In genomic region chr2:202377308-202377736, GRCh38 we compare ENCODE assay signal across 8 cellular contexts. TPM values are rescaled to one million over a fixed set of nuclear protein-coding genes. Genes with fewer than 3 reads are reported as not detected.
DNase-seq lines count a peak whose midpoint lies in the region; ATAC-seq and TF ChIP-seq lines count a peak whose summit lies in the region.

No MANE protein-coding gene starts in this region.

- POLR2A ChIA-PET in CD4-positive, alpha-beta T cell (lab: Charles Lee) = interaction anchor here (0.9 kb wide), 2 partner anchors 14 to 106 kb away, joined by 4 to 5 read pairs; no protein-coding TSS in a partner anchor
- POLR2A ChIA-PET in WTC11 (lab: Charles Lee) = no interaction called here

- in situ Hi-C loops in transverse colon (cut with MboI; ENCODE audit: low pct_ligation_motif_present in 1 of 4, low pct_unique_long_range_greater_than_20kb in 1 of 4, low sequenced_read_pairs in 3 of 4) = no loop called here

- TF ChIP-seq EP300 in transverse colon (IDR thresholded peaks at IDR 0.05; ENCODE audit: low read depth) = no peak

- no peak for ATAC-seq in CD4-positive, alpha-beta T cell (ENCODE audit: poor library complexity)
- ATAC-seq in WTC11 (no peak), mucosa of descending colon (peak; percentile 15), GM19397 (IDR thresholded peaks at IDR 0.05; ENCODE audit: unreplicated experiment) (no peak)

- peak overlapping the region; percentile 100 for H3K4me3 Mint-ChIP-seq in CD4-positive, alpha-beta T cell
- H3K4me3 Mint-ChIP-seq in WTC11 = peak overlapping the region; percentile 99

- intact Hi-C loops in CD4-positive, alpha-beta T cell (cut with DNase I, micrococcal nuclease) = loop anchor here (5.0 to 10.0 kb wide), 9 partner anchors 83 to 1853 kb away; partner anchors contain the start of genes SUMO1 (in 2 of the 2), ALS2 (in 1 of the 2), FAM117B (in 1 of the 2) and FZD7 (in 1 of the 2)
- intact Hi-C loops in mucosa of descending colon (cut with DNase I, micrococcal nuclease) = loop anchor here in 1 of 2 donors (10.0 kb wide), 1 partner anchor 113 kb away; the partner anchor contains the start of gene NOP58
- intact Hi-C loops in transverse colon (cut with DNase I; ENCODE audit: low total_unique reads) = loop anchor here (5.0 kb wide), 1 partner anchor 110 kb away; the partner anchor contains the start of gene NOP58

- H3K4me1 ChIP-seq in mucosa of descending colon (ENCODE audit: low read depth) (peaks cover 21% of the 10 kb centered on the region), transverse colon (peaks cover 3 to 44% (median 19%) of the 10 kb centered on the region in 4 donors)

- TF ChIP-seq CTCF in CD4-positive, alpha-beta T cell (IDR thresholded peaks at IDR 0.05) = no peak
- TF ChIP-seq CTCF in WTC11 (IDR thresholded peaks at IDR 0.05) (no peak), epithelial cell of esophagus (IDR thresholded peaks at IDR 0.05; ENCODE audit: insufficient read depth, low read depth, low read length, missing control alignments) (no peak), mucosa of descending colon (IDR thresholded peaks at IDR 0.05) (no peak), transverse colon (IDR thresholded peaks at IDR 0.05) (no peak)

- no peaks in the 10 kb centered on the region for H3K9me3 Mint-ChIP-seq in CD4-positive, alpha-beta T cell
- no peaks in the 10 kb centered on the region for H3K9me3 Mint-ChIP-seq in WTC11

- H3K9me3 ChIP-seq in CD4-positive, alpha-beta T cell (ENCODE audit: control insufficient read depth, low read length) = no peaks in the 10 kb centered on the region
- no peaks in the 10 kb centered on the region for H3K9me3 ChIP-seq in mucosa of descending colon
- H3K9me3 ChIP-seq in transverse colon = no peaks in the 10 kb centered on the region

- peaks cover 41% of the 10 kb centered on the region for H3K4me1 Mint-ChIP-seq in CD4-positive, alpha-beta T cell (ENCODE audit: low read depth)
- peaks cover 39% of the 10 kb centered on the region for H3K4me1 Mint-ChIP-seq in WTC11

- H3K36me3 Mint-ChIP-seq in CD4-positive, alpha-beta T cell (ENCODE audit: low read depth) = peaks cover 25% of the 10 kb centered on the region
- peaks cover 5% of the 10 kb centered on the region; the same call in 1 of the 2 replicates for H3K36me3 Mint-ChIP-seq in WTC11

- no peak for TF ChIP-seq POLR2A in transverse colon (IDR thresholded peaks at IDR 0.05)

- CTCF ChIA-PET in CD4-positive, alpha-beta T cell (lab: Charles Lee) = no interaction called here
- CTCF ChIA-PET in WTC11 (lab: Charles Lee) = no interaction called here

- WGBS in transverse colon (ENCODE audit: low coverage in 1 of 2), 2 donors = 1% methylated on average over 29 of the region's 29 CpGs; no CpG with 5 or more reads in 1 of the 2 donors

- H3K27me3 ChIP-seq in CD4-positive, alpha-beta T cell (ENCODE audit: control insufficient read depth, insufficient read depth, low read length) = no peaks in the 10 kb centered on the region
- H3K27me3 ChIP-seq in transverse colon = no peaks in the 10 kb centered on the region

- peak in 2 of 10 experiments; percentile 2 to 35 for DNase-seq in CD4-positive, alpha-beta T cell
- DNase-seq in HT1080 (ENCODE audit: low read depth) = peak; percentile 30
- peak; percentile 42 for DNase-seq in WTC11 (ENCODE audit: low spot score)
- peak; percentile 15 for DNase-seq in epithelial cell of esophagus (ENCODE audit: low read depth)
- DNase-seq in mucosa of descending colon = peak; percentile 40 to 68 (median 63)
- peak; percentile 48 for DNase-seq in transverse colon
- DNase-seq in GDM1 (lab: John Stamatoyannopoulos, UW) = no peak

- no peaks in the 10 kb centered on the region for H3K36me3 ChIP-seq in mucosa of descending colon (ENCODE audit: low read depth)
- H3K36me3 ChIP-seq in transverse colon = no peaks in the 10 kb centered on the region

- H3K27ac ChIP-seq in CD4-positive, alpha-beta T cell (ENCODE audit: low read depth, low read length) = peak overlapping the region; percentile 21
- peak overlapping the region; percentile 95 to 99 (median 96) for H3K27ac ChIP-seq in transverse colon

- peak overlapping the region; percentile 95 for H3K4me3 ChIP-seq in epithelial cell of esophagus (ENCODE audit: low read length)
- peak overlapping the region; percentile 86 for H3K4me3 ChIP-seq in mucosa of descending colon
- peak overlapping the region; percentile 78 to 84 (median 80) for H3K4me3 ChIP-seq in transverse colon

- H3K27ac Mint-ChIP-seq in CD4-positive, alpha-beta T cell = peak overlapping the region; percentile 87
- H3K27ac Mint-ChIP-seq in WTC11 = peak overlapping the region; percentile 93

- no peaks in the 10 kb centered on the region for H3K27me3 Mint-ChIP-seq in CD4-positive, alpha-beta T cell
- no peaks in the 10 kb centered on the region for H3K27me3 Mint-ChIP-seq in WTC11 (ENCODE audit: low read depth)

TF ChIP-seq in WTC11, 78 proteins besides CTCF, POLR2A, EP300 and RAD21 (continues in another document):
- TF ChIP-seq STAT6 (CRISPR knock-in tag; conservative IDR thresholded peaks at IDR 0.05; ENCODE audit: low read depth) (no peak), ZMAT4 (CRISPR knock-in tag; IDR thresholded peaks at IDR 0.05) (no peak), ZNF121 (CRISPR knock-in tag; IDR thresholded peaks at IDR 0.05) (peak; percentile 76), ERG (CRISPR knock-in tag; IDR thresholded peaks at IDR 0.05) (no peak), E2F1 (CRISPR knock-in tag; IDR thresholded peaks at IDR 0.05) (no peak), TEAD1 (CRISPR knock-in tag; IDR thresholded peaks at IDR 0.05) (no peak)

RNA-seq across cellular contexts. Expression of gene BMPR2, which starts 1.2 kb away (rescaled TPM):
- total RNA-seq in CD4-positive, alpha-beta T cell = 10 to 100 TPM; 12.7 to 12.8 TPM
- total RNA-seq in HT1080 (2014; rRNA removed; shearing (Covaris generic)) = 3.8 and 5.5 TPM in 2 replicates
- 8.9 and 13.2 TPM in 2 replicates for polyA plus RNA-seq in HT1080 (2015; cell fraction: cytosol; rRNA removed)
- polyA plus RNA-seq in HT1080 (2015; cell fraction: nucleus; rRNA removed) = 9.7 and 11.1 TPM in 2 replicates
- total RNA-seq in WTC11 (2021) = 18.1 to 22.1 TPM (median 19.8 TPM) in 3 replicates
- 10 to 100 TPM; 33.9 to 54.5 (median 38.7) TPM for total RNA-seq in mucosa of descending colon
- total RNA-seq in transverse colon = 10 to 100 TPM; 16.5 to 40.5 (median 26.5) TPM
